In genomic region chr11:66333220-66333877, GRCh38 we compare ENCODE assay signal across 18 cellular contexts. TPM values are rescaled to one million over a fixed set of nuclear protein-coding genes. Genes with fewer than 3 reads are reported as not detected.
DNase-seq lines count a peak whose midpoint lies in the region; ATAC-seq and TF ChIP-seq lines count a peak whose summit lies in the region.
"Had no signal": no experiment of that assay in that cellular context is flagged by ENCODE, and none has a peak within 500 bp of the region (broad histone marks: within the 10 kb centered on the region; RNA-seq: fewer than 3 reads in every experiment).

No MANE protein-coding gene starts in this region.

- peaks cover 0 to 9% of the 10 kb centered on the region in 2 donors for H3K27me3 Mint-ChIP-seq in natural killer cell treated with Interleukin-12 subunit alpha and Interleukin-12 subunit beta and Interleukin-15 and Interleukin-18, amount 100 ng/mL, for 72 hours
- H3K27me3 Mint-ChIP-seq in stimulated activated naive B cell treated with anti-CD40 and anti-IgM and Interleukin-4, amounts not matched to agents 10 μg/mL and 1 μg/mL and 100 μg/mL, for 72 hours: peaks cover 10 to 18% of the 10 kb centered on the region in 2 donors
- H3K27me3 Mint-ChIP-seq: CD4-positive, alpha-beta T cell had no signal

- H3K9me3 ChIP-seq in mammary epithelial cell (replicated peaks; ENCODE audit: insufficient read depth, low read length) (no peaks in the 10 kb centered on the region), breast epithelium (no peaks in the 10 kb centered on the region), OCI-LY1 (ENCODE audit: low read length) (no peaks in the 10 kb centered on the region), sigmoid colon (no peaks in the 10 kb centered on the region)

- H3K27ac ChIP-seq in mammary epithelial cell (ENCODE audit: insufficient read depth, low read depth, low read length) (no peak overlapping the region), breast epithelium (no peak overlapping the region), OCI-LY1 (ENCODE audit: low read depth, low read length, poor library complexity, severe bottlenecking) (no peak overlapping the region), sigmoid colon (no peak overlapping the region)

- no peak for ATAC-seq in natural killer cell treated with Interleukin-12 subunit alpha and Interleukin-12 subunit beta and Interleukin-15 and Interleukin-18, amount 100 ng/mL, for 72 hours
- no peak for ATAC-seq in stimulated activated naive B cell treated with anti-CD40 and anti-IgM and Interleukin-4, amounts not matched to agents 10 μg/mL and 1 μg/mL and 100 μg/mL, for 72 hours (replicated peaks)

- peaks cover 22 to 29% of the 10 kb centered on the region in 2 donors for H3K4me1 Mint-ChIP-seq in natural killer cell treated with Interleukin-12 subunit alpha and Interleukin-12 subunit beta and Interleukin-15 and Interleukin-18, amount 100 ng/mL, for 72 hours (ENCODE audit: low read depth in 2 of 2)
- H3K4me1 Mint-ChIP-seq in stimulated activated naive B cell treated with anti-CD40 and anti-IgM and Interleukin-4, amounts not matched to agents 10 μg/mL and 1 μg/mL and 100 μg/mL, for 72 hours: peaks cover 24 to 39% of the 10 kb centered on the region in 2 donors

- H3K79me2 ChIP-seq in mammary epithelial cell (ENCODE audit: insufficient read depth, low read length): peaks cover 34% of the 10 kb centered on the region
- no peaks in the 10 kb centered on the region for H3K79me2 ChIP-seq in OCI-LY1 (ENCODE audit: insufficient read depth, low read length)

- no peaks in the 10 kb centered on the region for H4K20me1 ChIP-seq in mammary epithelial cell (ENCODE audit: insufficient read depth, low read length)
- H4K20me1 ChIP-seq in OCI-LY1 (ENCODE audit: insufficient read depth, low read length): no peaks in the 10 kb centered on the region

- no peaks in the 10 kb centered on the region for H3K9me3 Mint-ChIP-seq in natural killer cell treated with Interleukin-12 subunit alpha and Interleukin-12 subunit beta and Interleukin-15 and Interleukin-18, amount 100 ng/mL, for 72 hours
- no peaks in the 10 kb centered on the region for H3K9me3 Mint-ChIP-seq in stimulated activated naive B cell treated with anti-CD40 and anti-IgM and Interleukin-4, amounts not matched to agents 10 μg/mL and 1 μg/mL and 100 μg/mL, for 72 hours
- H3K9me3 Mint-ChIP-seq: CD4-positive, alpha-beta T cell had no signal

- H3K36me3 Mint-ChIP-seq in natural killer cell treated with Interleukin-12 subunit alpha and Interleukin-12 subunit beta and Interleukin-15 and Interleukin-18, amount 100 ng/mL, for 72 hours: no peaks in the 10 kb centered on the region
- H3K36me3 Mint-ChIP-seq in stimulated activated naive B cell treated with anti-CD40 and anti-IgM and Interleukin-4, amounts not matched to agents 10 μg/mL and 1 μg/mL and 100 μg/mL, for 72 hours: peaks cover 16 to 18% of the 10 kb centered on the region in 2 donors

- DNase-seq in mammary epithelial cell (no peak), breast epithelium (ENCODE audit: low spot score in 2 of 2) (no peak), ecto neural progenitor cell (ENCODE audit: low spot score) (peak; percentile 35), sigmoid colon (peak; percentile 52), GOT3 (lab: John Stamatoyannopoulos, UW) (no peak)
- no peak for DNase-seq in natural killer cell treated with Interleukin-12 subunit alpha and Interleukin-12 subunit beta and Interleukin-15 and Interleukin-18, amount 100 ng/mL, for 72 hours (ENCODE audit: low spot score)
- DNase-seq in stimulated activated naive B cell treated with anti-CD40 and anti-IgM and Interleukin-4, amounts not matched to agents 10 μg/mL and 1 μg/mL and 100 μg/mL, for 72 hours: no peak
- DNase-seq: AML-193; Calu3; CD4-positive, alpha-beta T cell; DMS53; KG1; NCI-H146; NCI-H2081 treated with DMSO at 0.1 percent for 48 hours; NCI-H510A; NCI-H82; SHP77 had no signal

- BruUV-seq in mammary epithelial cell (replicated peaks; lab: Mats Ljungman, UMichigan): no TSS peak

- intact Hi-C loops in mammary epithelial cell (cut with micrococcal nuclease): no loop called here
- intact Hi-C loops in breast epithelium (cut with DNase I; ENCODE audit: low total_unique reads): no loop called here
- intact Hi-C loops in sigmoid colon (cut with DNase I): no loop called here

- no peak overlapping the region for H3K27ac Mint-ChIP-seq in natural killer cell treated with Interleukin-12 subunit alpha and Interleukin-12 subunit beta and Interleukin-15 and Interleukin-18, amount 100 ng/mL, for 72 hours
- H3K27ac Mint-ChIP-seq in stimulated activated naive B cell treated with anti-CD40 and anti-IgM and Interleukin-4, amounts not matched to agents 10 μg/mL and 1 μg/mL and 100 μg/mL, for 72 hours: no peak overlapping the region
- H3K27ac Mint-ChIP-seq: CD4-positive, alpha-beta T cell had no signal

- H3K9ac ChIP-seq in mammary epithelial cell (ENCODE audit: insufficient read depth, low read length) (no peak overlapping the region), OCI-LY1 (ENCODE audit: low read length) (no peak overlapping the region)

- peak overlapping the region; percentile 96 for H3K4me2 ChIP-seq in mammary epithelial cell (ENCODE audit: insufficient read depth, low read depth, low read length)
- H3K4me2 ChIP-seq in OCI-LY1 (ENCODE audit: low read length): no peak overlapping the region

- H2AFZ ChIP-seq in mammary epithelial cell (ENCODE audit: low read depth, low read length) (no peak overlapping the region), OCI-LY1 (ENCODE audit: low read length) (no peak overlapping the region)

- H3F3A ChIP-seq in OCI-LY1 (ENCODE audit: insufficient read depth, low read length): no peaks in the 10 kb centered on the region

- CTCF ChIA-PET in mammary epithelial cell (lab: Charles Lee; ENCODE audit: low non-redundant PET): no interaction called here

- over 99% methylated on average over 18 of the region's 19 CpGs for WGBS in mammary epithelial cell (ENCODE audit: low coverage, missing lambda C conversion rate)
- 91 to 93% methylated on average over 19 of the region's 19 CpGs for WGBS in sigmoid colon, 2 donors

- TF ChIP-seq CTCF in mammary epithelial cell (conservative IDR thresholded peaks at IDR 0.05 in 1 of 2, IDR thresholded peaks at IDR 0.05 in 1 of 2; ENCODE audit: extremely low read depth in 1 of 2, insufficient read depth in 1 of 2, low read depth in 1 of 2, low read length in 2 of 2) (no peak), breast epithelium (IDR thresholded peaks at IDR 0.05) (no peak), OCI-LY1 (IDR thresholded peaks at IDR 0.05; ENCODE audit: low read length) (peak; percentile 16; the same call in 1 of the 2 replicates), sigmoid colon (IDR thresholded peaks at IDR 0.05) (no peak)

- H3K4me3 Mint-ChIP-seq in natural killer cell treated with Interleukin-12 subunit alpha and Interleukin-12 subunit beta and Interleukin-15 and Interleukin-18, amount 100 ng/mL, for 72 hours: no peak overlapping the region
- no peak overlapping the region for H3K4me3 Mint-ChIP-seq in stimulated activated naive B cell treated with anti-CD40 and anti-IgM and Interleukin-4, amounts not matched to agents 10 μg/mL and 1 μg/mL and 100 μg/mL, for 72 hours
- H3K4me3 Mint-ChIP-seq: CD4-positive, alpha-beta T cell had no signal

- no peaks in the 10 kb centered on the region for H3K9me2 ChIP-seq in OCI-LY1 (ENCODE audit: low read depth, low read length)

- dilution Hi-C loops in mammary epithelial cell (cut with HindIII; ENCODE audit: low sequenced_read_pairs): loop anchor here (5.0 kb wide), 1 partner anchor 61 kb away; no protein-coding TSS in a partner anchor

- H3K36me3 ChIP-seq in mammary epithelial cell (ENCODE audit: insufficient read depth, low read length) (peaks cover 16% of the 10 kb centered on the region), breast epithelium (no peaks in the 10 kb centered on the region), OCI-LY1 (ENCODE audit: insufficient read depth, low read length) (peaks cover 16% of the 10 kb centered on the region), sigmoid colon (peaks cover 0 to 29% (median 3%) of the 10 kb centered on the region in 4 donors)

- H3K27me3 ChIP-seq in mammary epithelial cell (ENCODE audit: insufficient read depth, low read length): no peaks in the 10 kb centered on the region
- no peaks in the 10 kb centered on the region for H3K27me3 ChIP-seq in breast epithelium
- H3K27me3 ChIP-seq in OCI-LY1 (ENCODE audit: insufficient read depth, low read length): peaks cover 8% of the 10 kb centered on the region
- no peaks in the 10 kb centered on the region for H3K27me3 ChIP-seq in sigmoid colon

- no peak for TF ChIP-seq EP300 in sigmoid colon (IDR thresholded peaks at IDR 0.05)

- TF ChIP-seq POLR2A in breast epithelium (IDR thresholded peaks at IDR 0.05) (no peak), sigmoid colon (IDR thresholded peaks at IDR 0.05) (no peak)

- in situ Hi-C loops in mammary epithelial cell (cut with MboI; ENCODE audit: low sequenced_read_pairs in 2 of 2): no loop called here

- no peak overlapping the region for H3K4me3 ChIP-seq in mammary epithelial cell (replicated peaks in 1 of 3; ENCODE audit: insufficient read depth in 1 of 3, low read depth in 2 of 3, low read length in 3 of 3)
- no peak overlapping the region for H3K4me3 ChIP-seq in breast epithelium
- no peak overlapping the region for H3K4me3 ChIP-seq in OCI-LY1 (ENCODE audit: low read depth, low read length, poor library complexity, severe bottlenecking)
- H3K4me3 ChIP-seq in sigmoid colon: no peak overlapping the region

- peaks cover 39% of the 10 kb centered on the region for H3K4me1 ChIP-seq in mammary epithelial cell (ENCODE audit: insufficient read depth, low read length)
- H3K4me1 ChIP-seq in breast epithelium: peaks cover 0 to 8% of the 10 kb centered on the region in 2 donors
- peaks cover 5% of the 10 kb centered on the region for H3K4me1 ChIP-seq in OCI-LY1 (ENCODE audit: insufficient read depth, low read length, severe bottlenecking)
- H3K4me1 ChIP-seq in sigmoid colon: peaks cover 0 to 36% (median 33%) of the 10 kb centered on the region in 4 donors

RNA-seq across cellular contexts. Expression of gene RIN1, which starts 2.9 kb away (rescaled TPM):
- total RNA-seq in mammary epithelial cell (10 to 100 TPM; 28.5 to 75.6 TPM), breast epithelium (1 to 10 TPM; 3.2 to 6.6 (median 5.2) TPM), sigmoid colon (1 to 10 TPM in 3 of 4 donors, under 1 TPM in 1; 0.68 to 6.1 (median 2.4) TPM)
- polyA plus RNA-seq in mammary epithelial cell (22.4 TPM), sigmoid colon (10 to 100 TPM in 1 of 3 donors, 1 to 10 TPM in 2; 2.4 to 10.2 (median 3.2) TPM)
- polyA minus RNA-seq in mammary epithelial cell: 25.0 TPM
- total RNA-seq in natural killer cell treated with Interleukin-12 subunit alpha and Interleukin-12 subunit beta and Interleukin-15 and Interleukin-18, amount 100 ng/mL, for 72 hours: 1 to 10 TPM in 1 of 2 donors, under 1 TPM in 1; 0.43 to 2.1 TPM

RNA-seq across cellular contexts. Expression of gene BRMS1, which starts 11.6 kb away (rescaled TPM):
- 10 to 100 TPM; 56.3 to 69.4 TPM for total RNA-seq in mammary epithelial cell
- polyA plus RNA-seq in mammary epithelial cell: 75.0 TPM
- 32.9 TPM for polyA minus RNA-seq in mammary epithelial cell
- total RNA-seq in breast epithelium: 10 to 100 TPM; 52.0 to 61.6 (median 54.3) TPM
- 10 to 100 TPM; 20.2 to 36.2 (median 24.9) TPM for total RNA-seq in sigmoid colon
- polyA plus RNA-seq in sigmoid colon: 10 to 100 TPM; 65.4 to 81.8 (median 72.1) TPM
- 10 to 100 TPM; 53.2 to 64.5 TPM for total RNA-seq in natural killer cell treated with Interleukin-12 subunit alpha and Interleukin-12 subunit beta and Interleukin-15 and Interleukin-18, amount 100 ng/mL, for 72 hours

RNA-seq across cellular contexts. Expression of gene B4GAT1, which starts 14.1 kb away (rescaled TPM):
- total RNA-seq in mammary epithelial cell (10 to 100 TPM; 10.1 to 15.5 TPM), breast epithelium (10 to 100 TPM; 20.0 to 35.4 (median 30.1) TPM), sigmoid colon (10 to 100 TPM; 41.4 to 43.5 (median 43.1) TPM)
- polyA plus RNA-seq in mammary epithelial cell (11.0 TPM), sigmoid colon (10 to 100 TPM in 1 of 3 donors, 1 to 10 TPM in 2; 4.2 to 17.4 (median 4.8) TPM)
- 3.0 TPM for polyA minus RNA-seq in mammary epithelial cell
- 1 to 10 TPM; 3.5 to 5.4 TPM for total RNA-seq in natural killer cell treated with Interleukin-12 subunit alpha and Interleukin-12 subunit beta and Interleukin-15 and Interleukin-18, amount 100 ng/mL, for 72 hours

RNA-seq across cellular contexts. Expression of gene CD248, which starts 16.5 kb away (rescaled TPM):
- total RNA-seq in mammary epithelial cell (under 1 TPM in 1 of 2 donors, not detected in 1; 0.67 TPM), breast epithelium (10 to 100 TPM; 17.3 to 69.1 (median 24.9) TPM), sigmoid colon (10 to 100 TPM in 2 of 4 donors, 1 to 10 TPM in 2; 5.8 to 26.3 (median 13.0) TPM)
- polyA plus RNA-seq in mammary epithelial cell (not detected), sigmoid colon (10 to 100 TPM in 1 of 3 donors, 1 to 10 TPM in 2; 1.2 to 13.7 (median 3.0) TPM)
- not detected for polyA minus RNA-seq in mammary epithelial cell
- under 1 TPM; 0.10 to 0.59 TPM for total RNA-seq in natural killer cell treated with Interleukin-12 subunit alpha and Interleukin-12 subunit beta and Interleukin-15 and Interleukin-18, amount 100 ng/mL, for 72 hours
- total RNA-seq: Calu3 had no signal

RNA-seq across cellular contexts. Expression of gene SLC29A2, which starts 38.2 kb away (rescaled TPM):
- total RNA-seq in mammary epithelial cell (1 to 10 TPM; 3.2 to 5.9 TPM), breast epithelium (1 to 10 TPM; 4.9 to 7.5 (median 6.4) TPM), sigmoid colon (under 1 TPM; 0.41 to 0.99 (median 0.63) TPM)
- polyA plus RNA-seq in mammary epithelial cell (5.2 TPM), sigmoid colon (10 to 100 TPM in 1 of 3 donors, 1 to 10 TPM in 2; 2.4 to 28.0 (median 2.5) TPM)
- polyA minus RNA-seq in mammary epithelial cell: 4.5 TPM
- total RNA-seq in natural killer cell treated with Interleukin-12 subunit alpha and Interleukin-12 subunit beta and Interleukin-15 and Interleukin-18, amount 100 ng/mL, for 72 hours: 10 to 100 TPM in 1 of 2 donors, 1 to 10 TPM in 1; 2.4 to 13.6 TPM

Comparison
In these comparisons a context has a peak if more than half of its experiments do, and no peak if none do; other contexts are left out.
1. DNase-seq: peak in ecto neural progenitor cell (single experiment) and sigmoid colon (single experiment); none in mammary epithelial cell (single experiment), breast epithelium (0 of 2), GOT3 (single experiment), natural killer cell treated with Interleukin-12 subunit alpha and Interleukin-12 subunit beta and Interleukin-15 and Interleukin-18, amount 100 ng/mL, for 72 hours (single experiment) and stimulated activated naive B cell treated with anti-CD40 and anti-IgM and Interleukin-4, amounts not matched to agents 10 μg/mL and 1 μg/mL and 100 μg/mL, for 72 hours (single experiment).